Comparison of ENCODE assay signal across 10 cellular contexts in genomic region chr18:25814841-25815458, GRCh38.
DNase-seq lines count a peak whose midpoint lies in the region; ATAC-seq and TF ChIP-seq lines count a peak whose summit lies in the region.
"Had no signal": no experiment of that assay in that cellular context is flagged by ENCODE, and none has a peak within 500 bp of the region (broad histone marks: within the 10 kb centered on the region; RNA-seq: fewer than 3 reads in every experiment).

No MANE protein-coding gene starts in this region.

- WGBS in stomach, 5 donors: 35 to 54% (median 44%) methylated on average over 4 of the region's 4 CpGs

- H3K36me3 ChIP-seq in stomach: no peaks in the 10 kb centered on the region

- intact Hi-C loops in natural killer cell (cut with micrococcal nuclease): no loop called here
- intact Hi-C loops in stomach (cut with DNase I; ENCODE audit: low total_unique reads): no loop called here

- no peak overlapping the region for H3K4me3 ChIP-seq in stomach

- H3K9me3 ChIP-seq in stomach: no peaks in the 10 kb centered on the region

- peak; percentile 88 for ATAC-seq in GM21737 (IDR thresholded peaks at IDR 0.05; ENCODE audit: unreplicated experiment)
- ATAC-seq in HG03460 (IDR thresholded peaks at IDR 0.05; ENCODE audit: unreplicated experiment): peak; percentile 93
- peak in 1 of 3 donors; percentile 58 for ATAC-seq in natural killer cell

- peak overlapping the region; percentile 21 to 32 for H3K27ac Mint-ChIP-seq in natural killer cell

- no peak overlapping the region for H3K27ac ChIP-seq in stomach
- H3K27ac ChIP-seq: 22Rv1 had no signal

- peaks cover 10 to 19% of the 10 kb centered on the region in 2 donors for H3K4me1 Mint-ChIP-seq in natural killer cell

- no peaks in the 10 kb centered on the region for H3K4me1 ChIP-seq in stomach

- H3K27me3 Mint-ChIP-seq in natural killer cell (ENCODE audit: low read depth in 2 of 2): peaks cover 0 to 3% of the 10 kb centered on the region in 2 donors

- H3K27me3 ChIP-seq in stomach: no peaks in the 10 kb centered on the region

- peak overlapping the region; percentile 59 for H3K4me3 Mint-ChIP-seq in natural killer cell

- H3K9me3 Mint-ChIP-seq in natural killer cell: no peaks in the 10 kb centered on the region

- no peaks in the 10 kb centered on the region for H3K36me3 Mint-ChIP-seq in natural killer cell

- TF ChIP-seq POLR2A in stomach (IDR thresholded peaks at IDR 0.05): no peak

- no peak for TF ChIP-seq EP300 in stomach (IDR thresholded peaks at IDR 0.05)

- DNase-seq in DMS 273 (lab: John Stamatoyannopoulos, UW; ENCODE audit: unreplicated experiment) (peak; percentile 17), DMS 273 treated with DMSO at 0.1 percent for 48 hours (lab: John Stamatoyannopoulos, UW) (no peak), natural killer cell (no peak), GM03348 (ENCODE audit: low spot score) (no peak), stomach (no peak)
- no peak for DNase-seq in activated CD4-positive, alpha-beta T cell treated with anti-CD3 and anti-CD28 coated beads, Interleukin-2, amount 50 U/mL, for 4 hours
- DNase-seq: NCI-H2171 had no signal

- TF ChIP-seq CTCF in natural killer cell (IDR thresholded peaks at IDR 0.05) (no peak), stomach (IDR thresholded peaks at IDR 0.05) (no peak)
